ENCODE assay signal across 7 cellular contexts in the genomic region with DNA sequence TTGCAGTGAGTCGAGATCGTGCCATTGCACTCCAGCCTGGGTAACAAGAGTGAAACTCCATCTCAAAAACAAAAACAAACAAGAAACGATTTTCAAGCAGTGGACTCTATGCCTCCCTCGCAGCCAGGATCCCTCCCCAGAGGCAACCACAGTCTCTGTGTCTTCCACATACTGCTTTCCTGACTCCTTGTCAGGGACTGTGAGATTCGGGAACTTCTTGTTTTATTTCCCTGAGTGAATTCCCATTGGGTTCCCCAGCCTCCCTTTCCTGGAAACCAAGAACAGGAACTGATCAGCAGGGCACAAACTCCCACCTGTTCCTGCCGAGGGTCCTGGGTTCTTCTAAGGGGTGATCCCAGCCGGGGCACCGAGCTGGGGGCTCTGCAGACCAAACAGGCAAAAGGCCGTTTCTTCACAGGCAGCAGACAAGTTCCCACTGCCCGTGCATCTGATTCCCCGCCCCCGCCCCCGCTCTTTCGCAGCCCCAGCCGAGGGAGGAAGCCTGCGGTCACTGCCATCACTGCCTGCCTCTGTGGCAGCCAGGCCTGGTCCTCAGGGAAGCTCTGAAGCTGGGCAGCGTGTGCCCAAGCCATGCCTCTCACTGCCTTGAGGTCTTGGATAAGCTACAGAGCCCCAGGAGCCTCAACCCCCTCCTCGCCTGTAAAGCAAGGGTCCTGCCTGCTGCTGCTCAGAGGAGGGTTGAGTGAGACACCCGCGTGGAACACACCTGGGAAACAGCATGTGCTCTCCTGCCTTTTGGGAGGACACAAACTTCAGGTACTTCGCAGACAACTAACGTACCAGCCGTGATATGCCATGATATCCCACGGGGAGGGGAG. TPM values are rescaled to one million over a fixed set of nuclear protein-coding genes. Genes with fewer than 3 reads are reported as not detected.
A peak's percentile ranks its signal among the peaks of the same experiment; 100 is the strongest.
DNase-seq lines count a peak whose midpoint lies in the region; ATAC-seq and TF ChIP-seq lines count a peak whose summit lies in the region.

No MANE protein-coding gene starts in this region.

- no peak for ATAC-seq in HG03196 (IDR thresholded peaks at IDR 0.05; ENCODE audit: unreplicated experiment)
- no peak for ATAC-seq in GM18867 (IDR thresholded peaks at IDR 0.05; ENCODE audit: unreplicated experiment)

- H3K79me2 ChIP-seq in fibroblast of lung (ENCODE audit: control insufficient read depth, insufficient read depth, low read length): no peaks in the 10 kb centered on the region

- H3K27ac ChIP-seq in KOPT-K1 (ENCODE audit: low read depth, low read length, poor library complexity, severe bottlenecking) (peak overlapping the region; percentile 99), fibroblast of lung (ENCODE audit: insufficient read depth, low read length) (no peak overlapping the region)

- H3K27me3 ChIP-seq in fibroblast of lung (ENCODE audit: control insufficient read depth, insufficient read depth, low read length): no peaks in the 10 kb centered on the region

- peak overlapping the region; percentile 16 for H3K9ac ChIP-seq in fibroblast of lung (ENCODE audit: insufficient read depth, low read length)

- peak; percentile 39 for DNase-seq in activated CD4-positive, alpha-beta T cell treated with anti-CD3 and anti-CD28 coated beads for 1 hour
- DNase-seq in fibroblast of lung (ENCODE audit: low read depth in 2 of 2): peak in 1 of 2 donors; percentile 56
- peak in 5 of 6 experiments; percentile 26 to 63 (median 49) for DNase-seq in stimulated activated naive CD4-positive, alpha-beta T cell (lab: John Stamatoyannopoulos, UW)
- DNase-seq in NCI-H146 treated with DMSO at 0.1 percent for 48 hours (lab: John Stamatoyannopoulos, UW; ENCODE audit: unreplicated experiment): no peak

- no peaks in the 10 kb centered on the region for H3K9me3 ChIP-seq in KOPT-K1 (ENCODE audit: insufficient read depth, low read length, poor library complexity, severe bottlenecking)
- H3K9me3 ChIP-seq in fibroblast of lung (ENCODE audit: control insufficient read depth, insufficient read depth, low read depth, low read length): no peaks in the 10 kb centered on the region

- no peak overlapping the region for H3K4me3 ChIP-seq in fibroblast of lung (replicated peaks in 1 of 4; ENCODE audit: control extremely low read depth in 1 of 4, insufficient read depth in 1 of 4, low read depth in 3 of 4, low read length in 4 of 4)

- H2AFZ ChIP-seq in fibroblast of lung (ENCODE audit: low read length): peak overlapping the region; percentile 41

- no peaks in the 10 kb centered on the region for H3K36me3 ChIP-seq in KOPT-K1 (ENCODE audit: insufficient read depth, low read length)
- no peaks in the 10 kb centered on the region for H3K36me3 ChIP-seq in fibroblast of lung (ENCODE audit: control insufficient read depth, insufficient read depth, low read length)

- H3K4me1 ChIP-seq in fibroblast of lung (ENCODE audit: control insufficient read depth, extremely low read depth, insufficient read depth, low read length): peaks cover 3% of the 10 kb centered on the region

- TF ChIP-seq CTCF in fibroblast of lung (conservative IDR thresholded peaks at IDR 0.05 in 1 of 2, IDR thresholded peaks at IDR 0.05 in 1 of 2; ENCODE audit: low read depth in 1 of 2, low read length in 2 of 2): no peak

- H4K20me1 ChIP-seq in fibroblast of lung (ENCODE audit: control insufficient read depth, extremely low read depth, insufficient read depth, low read length): no peaks in the 10 kb centered on the region

- peak overlapping the region; percentile 13 for H3K4me2 ChIP-seq in fibroblast of lung (ENCODE audit: extremely low read depth, insufficient read depth, low read length)

RNA-seq across cellular contexts. Expression of a gene that starts 5.5 kb away (rescaled TPM):
- 135 and 313 TPM in 2 replicates for total RNA-seq in fibroblast of lung
- 94.5 and 126 TPM in 2 replicates for polyA plus RNA-seq in fibroblast of lung
- 184 and 260 TPM in 2 replicates for polyA plus RNA-seq in fibroblast of lung (2012)
- 1,099 and 1,312 TPM in 2 replicates for polyA minus RNA-seq in fibroblast of lung (ENCODE audit: low replicate concordance)

RNA-seq across cellular contexts. Expression of a gene that starts 13.1 kb away (rescaled TPM):
- total RNA-seq in fibroblast of lung: 0.77 and 3.6 TPM in 2 replicates
- 1.3 and 4.5 TPM in 2 replicates for polyA plus RNA-seq in fibroblast of lung
- polyA plus RNA-seq in fibroblast of lung (2012): 4.2 and 19.0 TPM in 2 replicates
- 4.7 and 23.7 TPM in 2 replicates for polyA minus RNA-seq in fibroblast of lung (ENCODE audit: low replicate concordance)

RNA-seq across cellular contexts. Expression of a gene that starts 21.2 kb away (rescaled TPM):
- 50.3 and 95.6 TPM in 2 replicates for total RNA-seq in fibroblast of lung
- 39.2 and 57.6 TPM in 2 replicates for polyA plus RNA-seq in fibroblast of lung
- polyA plus RNA-seq in fibroblast of lung (2012): 155 and 232 TPM in 2 replicates
- polyA minus RNA-seq in fibroblast of lung (ENCODE audit: low replicate concordance): 62.8 and 64.3 TPM in 2 replicates
